Comparison of ENCODE assay signal across 9 cellular contexts in genomic region chr6:2902470-2902762, GRCh38. TPM values are rescaled to one million over a fixed set of nuclear protein-coding genes. Genes with fewer than 3 reads are reported as not detected.
A peak's percentile ranks its signal among the peaks of the same experiment; 100 is the strongest.
DNase-seq lines count a peak whose midpoint lies in the region; ATAC-seq and TF ChIP-seq lines count a peak whose summit lies in the region.
"Had no signal": no experiment of that assay in that cellular context is flagged by ENCODE, and none has a peak within 500 bp of the region (broad histone marks: within the 10 kb centered on the region; RNA-seq: fewer than 3 reads in every experiment).

No MANE protein-coding gene starts in this region.

- no peak for ATAC-seq in memory B cell (ENCODE audit: low read depth)
- ATAC-seq in HG02840 (IDR thresholded peaks at IDR 0.05; ENCODE audit: low FRiP score, unreplicated experiment), result no peak

- H3K27me3 Mint-ChIP-seq in T-helper 1 cell treated with Interleukin-12 subunit alpha and Interleukin-12 subunit beta and Interleukin-4 antibody, amounts not matched to agents 30 μg/mL and 1 μg/mL, for 36 hours (ENCODE audit: low read depth), result no peaks in the 10 kb centered on the region
- no peaks in the 10 kb centered on the region for H3K27me3 Mint-ChIP-seq in memory B cell

- peaks cover 46% of the 10 kb centered on the region for H3K4me1 Mint-ChIP-seq in T-helper 1 cell treated with Interleukin-12 subunit alpha and Interleukin-12 subunit beta and Interleukin-4 antibody, amounts not matched to agents 30 μg/mL and 1 μg/mL, for 36 hours (ENCODE audit: low read depth)
- peaks cover 52% of the 10 kb centered on the region for H3K4me1 Mint-ChIP-seq in memory B cell

- H3K27ac Mint-ChIP-seq in T-helper 1 cell treated with Interleukin-12 subunit alpha and Interleukin-12 subunit beta and Interleukin-4 antibody, amounts not matched to agents 30 μg/mL and 1 μg/mL, for 36 hours, result peak overlapping the region; percentile 78
- peak overlapping the region; percentile 96 for H3K27ac Mint-ChIP-seq in memory B cell

- H3K27ac ChIP-seq in colonic mucosa (peak overlapping the region; percentile 47), testis (peak overlapping the region; percentile 63 to 91)
- H3K27ac ChIP-seq: SK-N-MC had no signal

- H3K4me3 Mint-ChIP-seq in T-helper 1 cell treated with Interleukin-12 subunit alpha and Interleukin-12 subunit beta and Interleukin-4 antibody, amounts not matched to agents 30 μg/mL and 1 μg/mL, for 36 hours, result peak overlapping the region; percentile 97
- peak overlapping the region; percentile 99 for H3K4me3 Mint-ChIP-seq in memory B cell

- no peaks in the 10 kb centered on the region for H3K27me3 ChIP-seq in colonic mucosa
- H3K27me3 ChIP-seq in testis, result no peaks in the 10 kb centered on the region

- H3K36me3 ChIP-seq in colonic mucosa (no peaks in the 10 kb centered on the region), testis (ENCODE audit: low read depth, missing control alignments) (no peaks in the 10 kb centered on the region)

- TF ChIP-seq POLR2A in testis (IDR thresholded peaks at IDR 0.05), result no peak

- 3 to 6% methylated on average over 9 of the region's 9 CpGs for WGBS in testis, 2 donors

- no peak for TF ChIP-seq CTCF in colonic mucosa (IDR thresholded peaks at IDR 0.05)
- no peak for TF ChIP-seq CTCF in testis (IDR thresholded peaks at IDR 0.05)

- H3K36me3 Mint-ChIP-seq in T-helper 1 cell treated with Interleukin-12 subunit alpha and Interleukin-12 subunit beta and Interleukin-4 antibody, amounts not matched to agents 30 μg/mL and 1 μg/mL, for 36 hours (ENCODE audit: low read depth), result peaks cover 49% of the 10 kb centered on the region
- H3K36me3 Mint-ChIP-seq in memory B cell, result peaks cover 17% of the 10 kb centered on the region

- intact Hi-C loops in colonic mucosa (cut with DNase I) (no loop called here), testis (cut with DNase I; ENCODE audit: low total_unique reads) (no loop called here)

- H3K9ac ChIP-seq in colonic mucosa (ENCODE audit: low read depth in 2 of 2, low read length in 2 of 2), result peak overlapping the region; percentile 66 to 79

- H3K4me3 ChIP-seq in colonic mucosa, result peak overlapping the region; percentile 56
- peak overlapping the region; percentile 67 to 90 for H3K4me3 ChIP-seq in testis
- H3K4me3 ChIP-seq: SK-N-MC had no signal

- H3K9me3 ChIP-seq in colonic mucosa (no peaks in the 10 kb centered on the region), testis (no peaks in the 10 kb centered on the region)

- no peaks in the 10 kb centered on the region for H3K4me1 ChIP-seq in colonic mucosa
- peaks cover 19% of the 10 kb centered on the region for H3K4me1 ChIP-seq in testis

- no peaks in the 10 kb centered on the region for H3K9me3 Mint-ChIP-seq in T-helper 1 cell treated with Interleukin-12 subunit alpha and Interleukin-12 subunit beta and Interleukin-4 antibody, amounts not matched to agents 30 μg/mL and 1 μg/mL, for 36 hours
- H3K9me3 Mint-ChIP-seq in memory B cell, result peaks cover 5% of the 10 kb centered on the region

- DNase-seq in T-helper 1 cell (no peak), colonic mucosa (no peak), memory B cell (ENCODE audit: low spot score in 2 of 2) (no peak), testis (no peak), globus pallidus (ENCODE audit: low spot score) (no peak), DMS53 (lab: John Stamatoyannopoulos, UW) (no peak)

RNA-seq across cellular contexts. Expression of gene SERPINB9, which starts 0.7 kb away (rescaled TPM):
- total RNA-seq in colonic mucosa (1 to 10 TPM; 5.5 to 6.5 TPM), testis (10 to 100 TPM; 33.9 to 60.0 TPM)
- polyA plus RNA-seq in testis (ENCODE audit: insufficient read depth, low read depth, low replicate concordance), result 19.1 TPM

Comparison
In these comparisons a context has a peak if more than half of its experiments do, and no peak if none do; other contexts are left out.
1. RNA of gene SERPINB9, which starts 0.7 kb away (total RNA-seq): 33.9 to 60.0 TPM in testis; 5.5 to 6.5 TPM in colonic mucosa; every median in the first group is over 4 times any median in the second.